ENCODE assay signal across 19 cellular contexts in the genomic region with DNA sequence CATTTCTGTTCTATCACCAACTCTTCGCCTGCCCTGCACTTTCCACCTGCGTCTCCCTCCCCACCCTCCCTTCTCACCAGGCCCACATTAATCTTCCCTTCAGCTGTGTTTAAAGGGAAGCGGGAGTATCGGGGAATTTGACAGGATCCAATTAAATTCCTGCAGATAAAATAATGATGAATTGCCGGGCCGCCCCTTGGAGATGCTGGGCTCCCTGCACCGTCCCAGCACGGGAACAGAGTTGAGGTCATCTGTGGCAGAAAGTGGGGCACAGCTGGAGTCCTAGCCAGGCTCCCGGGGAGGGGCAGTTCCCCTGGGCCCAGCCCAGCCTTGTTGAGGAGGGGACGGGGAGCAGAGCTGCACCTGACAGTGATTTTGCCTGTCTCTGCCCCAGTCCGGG. TPM values are rescaled to one million over a fixed set of nuclear protein-coding genes. Genes with fewer than 3 reads are reported as not detected.
A peak's percentile ranks its signal among the peaks of the same experiment; 100 is the strongest.
DNase-seq lines count a peak whose midpoint lies in the region; ATAC-seq, FAIRE-seq and TF ChIP-seq lines count a peak whose summit lies in the region.
"Had no signal": no experiment of that assay in that cellular context is flagged by ENCODE, and none has a peak within 500 bp of the region (broad histone marks: within the 10 kb centered on the region; RNA-seq: fewer than 3 reads in every experiment).

No MANE protein-coding gene starts in this region.

- H2BK120ac ChIP-seq in H9 (ENCODE audit: low read depth, low read length, poor library complexity, severe bottlenecking): no peak overlapping the region

- intact Hi-C loops in K562 (cut with micrococcal nuclease): no loop called here

- no peak overlapping the region for H3K9ac ChIP-seq in BLaER1
- H3K9ac ChIP-seq in H9 (ENCODE audit: extremely low read depth, insufficient read length, low read length): no peak overlapping the region
- no peak overlapping the region for H3K9ac ChIP-seq in K562 (ENCODE audit: insufficient read depth in 1 of 2, low read depth in 2 of 2, low read length in 2 of 2)

- no peak overlapping the region for H3K23ac ChIP-seq in H9 (ENCODE audit: insufficient read length, low read depth, low read length)

- H3K4ac ChIP-seq in H9 (ENCODE audit: low read depth, low read length): no peak overlapping the region

- H4K20me1 ChIP-seq in BLaER1 (peaks cover 78% of the 10 kb centered on the region), H9 (ENCODE audit: control insufficient read depth, insufficient read depth, insufficient read length) (no peaks in the 10 kb centered on the region), K562 (replicated peaks; ENCODE audit: control insufficient read depth, insufficient read depth, low read length) (no peaks in the 10 kb centered on the region)

- H3K79me2 ChIP-seq in H9 (ENCODE audit: insufficient read depth, low read length): no peaks in the 10 kb centered on the region
- H3K79me2 ChIP-seq in K562 (ENCODE audit: control insufficient read depth, insufficient read depth, low read length): no peaks in the 10 kb centered on the region

- H2BK5ac ChIP-seq in H9 (ENCODE audit: insufficient read length, low read length): no peak overlapping the region

- no TSS peak for BruUV-seq in K562 (replicated peaks; lab: Mats Ljungman, UMichigan)

- CTCF ChIA-PET in K562 (lab: Yijun Ruan, JAX; ENCODE audit: low intra/inter-chr PET ratio): no interaction called here

- no peaks in the 10 kb centered on the region for H3K9me3 ChIP-seq in BLaER1
- no peaks in the 10 kb centered on the region for H3K9me3 ChIP-seq in H9 (ENCODE audit: control insufficient read depth, low read depth, low read length)
- H3K9me3 ChIP-seq in K562 (replicated peaks; ENCODE audit: control insufficient read depth, insufficient read depth, low read depth, low read length): no peaks in the 10 kb centered on the region
- H3K9me3 ChIP-seq: A549, Caco-2, HAP-1 had no signal

- H3K4me3 ChIP-seq in BLaER1: no peak overlapping the region
- no peak overlapping the region for H3K4me3 ChIP-seq in K562
- H3K4me3 ChIP-seq: A549, HAP-1 had no signal

- H3K4me1 ChIP-seq in BLaER1: peaks cover 83% of the 10 kb centered on the region
- H3K4me1 ChIP-seq in H9 (ENCODE audit: insufficient read depth, low read length): no peaks in the 10 kb centered on the region
- H3K4me1 ChIP-seq in K562 (replicated peaks in 1 of 2; ENCODE audit: control insufficient read depth in 2 of 2, insufficient read depth in 2 of 2, low read length in 2 of 2): peaks cover 0 to 5% of the 10 kb centered on the region in 2 experiments; a peak in 1 of 5 replicates
- H3K4me1 ChIP-seq: Caco-2, HAP-1 had no signal

- peak overlapping the region in 2 of 3 experiments; percentile 59 to 68; a peak in 2 of 7 replicates for H3K27ac Mint-ChIP-seq in H9

- H3K36me3 ChIP-seq in BLaER1: peaks cover 10% of the 10 kb centered on the region; the same call in 1 of the 2 replicates
- H3K36me3 ChIP-seq in K562 (ENCODE audit: control insufficient read depth, insufficient read depth, low read length): peaks cover 67% of the 10 kb centered on the region; the same call in 1 of the 3 replicates

- no peak overlapping the region for H2AK5ac ChIP-seq in H9 (ENCODE audit: insufficient read length, low read length)

- no CpG with 5 or more reads among the region's 11 CpGs for WGBS in H9 (ENCODE audit: extremely low coverage, insufficient read length, low lambda C conversion rate)
- 89% methylated on average over 8 of the region's 11 CpGs for WGBS in K562 (ENCODE audit: insufficient coverage, low coverage, missing lambda C conversion rate)

- no peak for TF ChIP-seq CTCF in H9 (conservative IDR thresholded peaks at IDR 0.05)
- no peak for TF ChIP-seq CTCF in K562 (IDR thresholded peaks at IDR 0.05 in 2 of 3, conservative IDR thresholded peaks at IDR 0.05 in 1 of 3; ENCODE audit: insufficient read depth in 2 of 3, low read depth in 1 of 3, low read length in 3 of 3)

- H2BK20ac ChIP-seq in H9 (ENCODE audit: low read depth, low read length, poor library complexity, severe bottlenecking): no peak overlapping the region

- DNase-seq in H9 (no peak), K562 (ENCODE audit: extremely low read depth in 1 of 4, low spot score in 3 of 4) (no peak), left kidney (ENCODE audit: low read depth, low spot score) (peak; percentile 29), NCI-H2107 (lab: John Stamatoyannopoulos, UW) (no peak), COR-L47 (lab: John Stamatoyannopoulos, UW) (no peak)
- no peak for DNase-seq in activated CD8-positive, alpha-beta memory T cell treated with anti-CD3 and anti-CD28 coated beads, Interleukin-2, amount 50 U/mL, for 48 hours
- DNase-seq: AML-193; Caco-2; CD8-positive, alpha-beta memory T cell had no signal

- no peak overlapping the region for H3T11ph ChIP-seq in H9 (ENCODE audit: low read length)

- no peak overlapping the region for H4K91ac ChIP-seq in H9 (ENCODE audit: insufficient read length, low read depth, low read length)

- peaks cover 13 to 36% (median 34%) of the 10 kb centered on the region in 3 experiments; a peak in 6 of 7 replicates for H3K36me3 Mint-ChIP-seq in H9 (ENCODE audit: insufficient read depth in 1 of 3, low read depth in 3 of 3)

- no peak overlapping the region for H3K18ac ChIP-seq in H9 (ENCODE audit: insufficient read length, low read depth, low read length)

- H3K9me1 ChIP-seq in K562 (ENCODE audit: control insufficient read depth, insufficient read depth, low read length): no peaks in the 10 kb centered on the region

- H2AFZ ChIP-seq in H9 (ENCODE audit: low read length) (no peak overlapping the region), K562 (ENCODE audit: low read depth, low read length) (no peak overlapping the region)

- H4K8ac ChIP-seq in H9 (replicated peaks; ENCODE audit: insufficient read length, low read depth, low read length): no peak overlapping the region

- H3K9me3 Mint-ChIP-seq in H9: no peaks in the 10 kb centered on the region
- H3K9me3 Mint-ChIP-seq: CD8-positive, alpha-beta memory T cell had no signal

- TF ChIP-seq POLR2A in K562 (conservative IDR thresholded peaks at IDR 0.05): no peak

- 0 out of 4 replicates have a peak, but pooled peaks cover 0 to 4% of the 10 kb centered on the region in 2 experiments for H3K4me1 Mint-ChIP-seq in H9
- H3K4me1 Mint-ChIP-seq: CD8-positive, alpha-beta memory T cell had no signal

- peak overlapping the region; percentile 82 for H3K4me2 ChIP-seq in BLaER1
- H3K4me2 ChIP-seq in H9 (ENCODE audit: insufficient read depth, insufficient read length, low read length): no peak overlapping the region
- H3K4me2 ChIP-seq in K562 (ENCODE audit: insufficient read depth, low read length): no peak overlapping the region
- H3K4me2 ChIP-seq: A549 had no signal

- H3K79me1 ChIP-seq in H9 (ENCODE audit: insufficient read depth, low read depth, low read length, poor library complexity, severe bottlenecking): no peaks in the 10 kb centered on the region

- no peak overlapping the region for H4K5ac ChIP-seq in H9 (ENCODE audit: insufficient read length, low read depth, low read length)

- H3K4me3 Mint-ChIP-seq in H9: no peak overlapping the region
- H3K4me3 Mint-ChIP-seq: CD8-positive, alpha-beta memory T cell had no signal

- H3K14ac ChIP-seq in H9 (ENCODE audit: insufficient read depth, low read length): no peak overlapping the region

- H3K56ac ChIP-seq in H9 (ENCODE audit: insufficient read length, low read depth, low read length): no peak overlapping the region

- in situ Hi-C loops in K562 (cut with MboI): no loop called here

- no peaks in the 10 kb centered on the region for H3K27me3 Mint-ChIP-seq in H9 (ENCODE audit: low read depth)
- H3K27me3 Mint-ChIP-seq: CD8-positive, alpha-beta memory T cell had no signal

- no peak overlapping the region for H2BK12ac ChIP-seq in H9 (ENCODE audit: insufficient read length, low read depth, low read length)

- no peaks in the 10 kb centered on the region for H3K27me3 ChIP-seq in BLaER1
- H3K27me3 ChIP-seq in H9 (ENCODE audit: insufficient read depth, low read length): no peaks in the 10 kb centered on the region
- no peaks in the 10 kb centered on the region for H3K27me3 ChIP-seq in K562 (ENCODE audit: control insufficient read depth in 2 of 2, insufficient read depth in 2 of 2, low read length in 2 of 2)

- no peak overlapping the region for H3K27ac ChIP-seq in BLaER1
- H3K27ac ChIP-seq in H9 (ENCODE audit: insufficient read length, low read depth, low read length): no peak overlapping the region
- H3K27ac ChIP-seq in K562 (ENCODE audit: extremely low read depth, low read depth, low read length): no peak overlapping the region
- H3K27ac ChIP-seq: A549, HL-60 had no signal

- TF ChIP-seq EP300 in K562 (IDR thresholded peaks at IDR 0.05; ENCODE audit: low read length): no peak

- TF ChIP-seq RAD21 in K562 (CRISPR knock-in tag; conservative IDR thresholded peaks at IDR 0.05 in 1 of 2, IDR thresholded peaks at IDR 0.05 in 1 of 2): no peak

- H3K23me2 ChIP-seq in H9 (ENCODE audit: insufficient read length, low read depth, low read length, poor library complexity, severe bottlenecking): no peaks in the 10 kb centered on the region

- POLR2A ChIA-PET in K562 (lab: Yijun Ruan, JAX): interaction anchor here (0.6 kb wide), 1 partner anchor 252 kb away, joined by 3 read pairs; no protein-coding TSS in a partner anchor

- ATAC-seq in K562: no peak
- ATAC-seq in HG03025 (IDR thresholded peaks at IDR 0.05; ENCODE audit: low FRiP score, unreplicated experiment): no peak
- ATAC-seq: A549 had no signal

- no peak overlapping the region for H2BK15ac ChIP-seq in H9 (ENCODE audit: low read depth, low read length)

- no peak for FAIRE-seq in K562 (lab: Jason Lieb, UNC)
- FAIRE-seq: A549, D721Med, G401.6, GM12891, GM19239, H1 had no signal

TF ChIP-seq in K562, 482 proteins besides CTCF, POLR2A, EP300 and RAD21 (continues in another document):
- 0 out of 2 replicates have a peak, but pooled peaks have one; percentile 29 for TF ChIP-seq POLR2G (IDR thresholded peaks at IDR 0.05; ENCODE audit: low read depth, low read length)

RNA-seq across cellular contexts. Expression of gene PLXNA1, which starts 30.3 kb away (rescaled TPM):
- total RNA-seq in H9 (2021) (39.6 and 42.1 TPM in 2 replicates), K562 (2014; rRNA removed) (25.7 and 29.7 TPM in 2 replicates), K562 (2014; rRNA removed; fragmentation: Illumina TruSeq; extraction: Trizol) (11.4 and 14.0 TPM in 2 replicates), K562 (2015; rRNA removed; fragmentation: Illumina TruSeq; extraction: Trizol) (14.4 and 15.6 TPM in 2 replicates), K562 (2021) (49.3 and 59.9 TPM in 2 replicates)
- 126 and 340 TPM in 2 replicates for total RNA-seq in K562 (2011; cell fraction: chromatin; rRNA removed; ENCODE audit: low replicate concordance)
- 201 and 257 TPM in 2 replicates for total RNA-seq in K562 (2011; cell fraction: nucleolus; rRNA removed)
- 135 and 137 TPM in 2 replicates for total RNA-seq in K562 (2011; cell fraction: nucleoplasm; rRNA removed)
- polyA plus RNA-seq in K562 (2011; rRNA removed) (39.2 and 54.7 TPM in 2 replicates), K562 (2014; fragmentation: Illumina TruSeq; extraction: Trizol) (16.8 and 30.4 TPM in 2 replicates), K562 (2014; fragmentation: Nextera tagmentation; extraction: Ambion mirVana) (under 1 TPM; 0.23 to 0.35 TPM), K562 (2014; rRNA removed) (32.3 and 37.7 TPM in 2 replicates)
- polyA plus RNA-seq in K562 (2011; cell fraction: cytosol; rRNA removed): 30.3 and 79.8 TPM in 2 replicates
- 230 and 364 TPM in 2 replicates for polyA plus RNA-seq in K562 (2011; cell fraction: nucleus; rRNA removed)
- 30.0 and 54.1 TPM in 2 replicates for polyA plus RNA-seq in K562 (2012)
- polyA minus RNA-seq in K562 (2011; rRNA and poly(A)+ RNA removed): 37.0 and 87.9 TPM in 2 replicates
- polyA minus RNA-seq in K562 (2011; cell fraction: cytosol; rRNA and poly(A)+ RNA removed): 46.9 and 52.1 TPM in 2 replicates
- polyA minus RNA-seq in K562 (2011; cell fraction: nucleus; rRNA and poly(A)+ RNA removed): 79.0 and 94.2 TPM in 2 replicates
